In genomic region chr6:44226368-44227137, GRCh38 we compare ENCODE assay signal across 1 cellular context.
TF ChIP-seq lines count a peak whose summit lies in the region.

No MANE protein-coding gene starts in this region.

TF ChIP-seq in H1, 55 proteins besides CTCF, POLR2A, EP300 and RAD21:
- TF ChIP-seq JUN (IDR thresholded peaks at IDR 0.05; ENCODE audit: low read depth, low read length), result no peak
- no peak for TF ChIP-seq ASH2L (IDR thresholded peaks at IDR 0.05; ENCODE audit: low read length)
- no peak for TF ChIP-seq MAFK (IDR thresholded peaks at IDR 0.05; ENCODE audit: low read depth, low read length)
- no peak for TF ChIP-seq JUND (IDR thresholded peaks at IDR 0.05; ENCODE audit: low read length)
- TF ChIP-seq EZH2 (IDR thresholded peaks at IDR 0.05; ENCODE audit: low read depth, low read length, severe bottlenecking), result no peak
- no peak for TF ChIP-seq CHD7 (IDR thresholded peaks at IDR 0.05; ENCODE audit: insufficient replicate concordance, low read length)
- no peak for TF ChIP-seq KDM1A (IDR thresholded peaks at IDR 0.05; ENCODE audit: borderline replicate concordance, low read length)
- no peak for TF ChIP-seq POU5F1 (IDR thresholded peaks at IDR 0.05; ENCODE audit: low read depth, low read length)
- TF ChIP-seq RBBP5 (IDR thresholded peaks at IDR 0.05; ENCODE audit: borderline replicate concordance, low read depth, low read length), result no peak
- TF ChIP-seq CBX8 (IDR thresholded peaks at IDR 0.05; ENCODE audit: borderline replicate concordance, low read depth, low read length), result no peak
- TF ChIP-seq CTBP2 (IDR thresholded peaks at IDR 0.05; ENCODE audit: borderline replicate concordance, insufficient read depth, insufficient read length, low read length), result no peak
- TF ChIP-seq, protein P1, sequence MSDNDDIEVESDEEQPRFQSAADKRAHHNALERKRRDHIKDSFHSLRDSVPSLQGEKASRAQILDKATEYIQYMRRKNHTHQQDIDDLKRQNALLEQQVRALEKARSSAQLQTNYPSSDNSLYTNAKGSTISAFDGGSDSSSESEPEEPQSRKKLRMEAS (IDR thresholded peaks at IDR 0.05), result no peak
- TF ChIP-seq CREB1 (IDR thresholded peaks at IDR 0.05), result no peak
- no peak for TF ChIP-seq SP2 (IDR thresholded peaks at IDR 0.05; ENCODE audit: low read length)
- no peak for TF ChIP-seq ZNF274 (IDR thresholded peaks at IDR 0.05; ENCODE audit: borderline replicate concordance, extremely low read depth, low read length)
- TF ChIP-seq SP1 (IDR thresholded peaks at IDR 0.05; ENCODE audit: low read depth, low read length), result no peak
- TF ChIP-seq TAF7 (optimal IDR thresholded peaks at IDR 0.05; ENCODE audit: borderline replicate concordance, low read depth, low read length), result no peak
- TF ChIP-seq KDM5A (IDR thresholded peaks at IDR 0.05; ENCODE audit: low read length), result no peak
TF ChIP-seq in H1: peak in this region for 0.
